In genomic region chr5:118327389-118327788, GRCh38 we compare ENCODE assay signal across 27 cellular contexts.
"Had no signal": no experiment of that assay in that cellular context is flagged by ENCODE, and none has a peak within 500 bp of the region (broad histone marks: within the 10 kb centered on the region; RNA-seq: fewer than 3 reads in every experiment).

No MANE protein-coding gene starts in this region.

- H3K4me3 ChIP-seq: esophagus muscularis mucosa, gastroesophageal sphincter had no signal

- H3K4me3 Mint-ChIP-seq: activated CD4-positive, alpha-beta memory T cell treated with anti-CD3 and anti-CD28 coated beads, Interleukin-2, amount 10 ng/mL, durations not matched to agents 7 days and 5 days; activated CD4-positive, alpha-beta T cell treated with anti-CD3 and anti-CD28 coated beads, Interleukin-2, amount 10 ng/mL, durations not matched to agents 7 days and 5 days; activated naive CD8-positive, alpha-beta T cell; activated T-cell treated with anti-CD3 and anti-CD28 coated beads, Interleukin-2, amount 50 U/mL, for 24 hours; activated T-cell treated with anti-CD3 and anti-CD28 coated beads, Interleukin-2, amount 50 U/mL, for 72 hours; effector memory CD8-positive, alpha-beta T cell; WTC11 had no signal

- H3K27ac ChIP-seq: brain microvascular endothelial cell, esophagus muscularis mucosa, gastroesophageal sphincter had no signal

- H3K4me1 Mint-ChIP-seq: activated CD4-positive, alpha-beta memory T cell treated with anti-CD3 and anti-CD28 coated beads, Interleukin-2, amount 10 ng/mL, durations not matched to agents 7 days and 5 days; activated CD4-positive, alpha-beta T cell treated with anti-CD3 and anti-CD28 coated beads, Interleukin-2, amount 10 ng/mL, durations not matched to agents 7 days and 5 days had no signal

- H3K27me3 Mint-ChIP-seq: activated CD4-positive, alpha-beta memory T cell treated with anti-CD3 and anti-CD28 coated beads, Interleukin-2, amount 10 ng/mL, durations not matched to agents 7 days and 5 days; activated CD4-positive, alpha-beta T cell treated with anti-CD3 and anti-CD28 coated beads, Interleukin-2, amount 10 ng/mL, durations not matched to agents 7 days and 5 days; activated naive CD8-positive, alpha-beta T cell; activated T-cell treated with anti-CD3 and anti-CD28 coated beads, Interleukin-2, amount 50 U/mL, for 24 hours; effector memory CD8-positive, alpha-beta T cell had no signal

- H3K36me3 ChIP-seq: brain microvascular endothelial cell, esophagus muscularis mucosa, gastroesophageal sphincter had no signal

- H3K27ac Mint-ChIP-seq: activated CD4-positive, alpha-beta memory T cell treated with anti-CD3 and anti-CD28 coated beads, Interleukin-2, amount 10 ng/mL, durations not matched to agents 7 days and 5 days; activated CD4-positive, alpha-beta T cell treated with anti-CD3 and anti-CD28 coated beads, Interleukin-2, amount 10 ng/mL, durations not matched to agents 7 days and 5 days; activated naive CD8-positive, alpha-beta T cell; activated T-cell treated with anti-CD3 and anti-CD28 coated beads, Interleukin-2, amount 50 U/mL, for 24 hours; activated T-cell treated with anti-CD3 and anti-CD28 coated beads, Interleukin-2, amount 50 U/mL, for 72 hours; effector memory CD8-positive, alpha-beta T cell; WTC11 had no signal

- DNase-seq: activated CD4-positive, alpha-beta memory T cell treated with anti-CD3 and anti-CD28 coated beads, Interleukin-2, amount 10 ng/mL, durations not matched to agents 7 days and 5 days; activated CD4-positive, alpha-beta T cell treated with anti-CD3 and anti-CD28 coated beads for 1 hour; activated CD4-positive, alpha-beta T cell treated with anti-CD3 and anti-CD28 coated beads for 4 hours; activated CD4-positive, alpha-beta T cell treated with anti-CD3 and anti-CD28 coated beads, Interleukin-2, amount 10 ng/mL, durations not matched to agents 7 days and 5 days; activated CD4-positive, alpha-beta T cell treated with anti-CD3 and anti-CD28 coated beads, Interleukin-2, amount 50 U/mL, for 4 hours; activated CD8-positive, alpha-beta memory T cell treated with anti-CD3 and anti-CD28 coated beads, Interleukin-2, amount 50 U/mL, for 48 hours; activated gamma-delta T cell; activated naive CD4-positive, alpha-beta T cell; activated naive CD4-positive, alpha-beta T cell treated with anti-CD3 and anti-CD28 coated beads, Interleukin-2, amount 50 U/mL, for 16 hours; activated T-cell treated with anti-CD3 and anti-CD28 coated beads for 4 hours; activated T-cell treated with anti-CD3 and anti-CD28 coated beads, Interleukin-2, amount 50 U/mL, for 24 hours; activated T-cell treated with anti-CD3 and anti-CD28 coated beads, Interleukin-2, amount 50 U/mL, for 72 hours; amniotic stem cell; anterior cingulate cortex; brain microvascular endothelial cell; caudate nucleus; cortex of kidney; dermis blood vessel endothelial cell; effector CD4-positive, alpha-beta T cell; effector memory CD8-positive, alpha-beta T cell; erythroblast; foreskin melanocyte; T-helper 2 cell had no signal

- H3K36me3 Mint-ChIP-seq: activated naive CD8-positive, alpha-beta T cell had no signal

- ATAC-seq: activated T-cell treated with anti-CD3 and anti-CD28 coated beads, Interleukin-2, amount 50 U/mL, for 72 hours; effector memory CD8-positive, alpha-beta T cell; gastroesophageal sphincter; WTC11 had no signal

- H3K27me3 ChIP-seq: brain microvascular endothelial cell, esophagus muscularis mucosa, gastroesophageal sphincter had no signal
